24 cellular contexts compared by ENCODE assay signal in genomic region chr2:130890941-130891669, GRCh38. TPM values are rescaled to one million over a fixed set of nuclear protein-coding genes. Genes with fewer than 3 reads are reported as not detected.
"Had no signal": no experiment of that assay in that cellular context is flagged by ENCODE, and none has a peak within 500 bp of the region (broad histone marks: within the 10 kb centered on the region; RNA-seq: fewer than 3 reads in every experiment).

No MANE protein-coding gene starts in this region.

- H3K9me3 ChIP-seq: adrenal gland, ascending aorta, gastrocnemius medialis, neutrophil, pancreas, psoas muscle, right atrium auricular region, uterus had no signal

- DNase-seq: activated CD4-positive, alpha-beta T cell treated with anti-CD3 and anti-CD28 coated beads, Interleukin-2, amount 10 ng/mL, durations not matched to agents 7 days and 5 days; activated CD4-positive, CD25-positive, alpha-beta regulatory T cell treated with anti-CD3 and anti-CD28 coated beads, Interleukin-2, amount 50 U/mL, for 72 hours; activated CD8-positive, alpha-beta T cell treated with anti-CD3 and anti-CD28 coated beads for 36 hours; activated T-cell treated with anti-CD3 and anti-CD28 coated beads, Interleukin-2, amount 50 U/mL, for 24 hours; adrenal gland; brain microvascular endothelial cell; erythroblast; gastrocnemius medialis; hypothalamus; left cardiac atrium; mesenchymal stem cell; pancreas; psoas muscle; stimulated activated CD4-positive, alpha-beta T cell treated with anti-CD3 and anti-CD28 coated beads, Interleukin-12 subunit alpha, Interleukin-12 subunit beta, amount 100 ng/mL, for 4 hours; substantia nigra; tibial artery; uterus; WERI-Rb-1 had no signal

- H3K4me3 ChIP-seq: adrenal gland, ascending aorta, coronary artery, gastrocnemius medialis, pancreas, psoas muscle, right atrium auricular region, tibial artery, uterus had no signal

- H3K27me3 ChIP-seq: adrenal gland, ascending aorta, brain microvascular endothelial cell, gastrocnemius medialis, pancreas, right atrium auricular region, tibial artery, uterus had no signal

- H3K4me1 ChIP-seq: adrenal gland, ascending aorta, gastrocnemius medialis, pancreas, psoas muscle, right atrium auricular region, tibial artery, uterus had no signal

- FAIRE-seq: pancreas, TTC549 had no signal

- H3K27ac ChIP-seq: adrenal gland, ascending aorta, brain microvascular endothelial cell, coronary artery, gastrocnemius medialis, neutrophil, pancreas, psoas muscle, right atrium auricular region, tibial artery, uterus, WERI-Rb-1 had no signal

- ATAC-seq: activated CD8-positive, alpha-beta T cell treated with anti-CD3 and anti-CD28 coated beads for 36 hours; activated T-helper 17 cell treated with anti-CD3 and anti-CD28 coated beads, Interleukin-2, amount 50 U/mL, for 72 hours; gastrocnemius medialis; left cardiac atrium; pancreas; psoas muscle had no signal

- H3K36me3 ChIP-seq: adrenal gland, ascending aorta, brain microvascular endothelial cell, gastrocnemius medialis, neutrophil, pancreas, right atrium auricular region, tibial artery, uterus, WERI-Rb-1 had no signal

RNA-seq across cellular contexts. Expression of gene ARHGEF4, which starts 54.4 kb away (rescaled TPM):
- total RNA-seq: activated T-helper 17 cell treated with anti-CD3 and anti-CD28 coated beads, Interleukin-2, amount 50 U/mL, for 72 hours had no signal
